ENCODE assay signal across 14 cellular contexts in the genomic region with DNA sequence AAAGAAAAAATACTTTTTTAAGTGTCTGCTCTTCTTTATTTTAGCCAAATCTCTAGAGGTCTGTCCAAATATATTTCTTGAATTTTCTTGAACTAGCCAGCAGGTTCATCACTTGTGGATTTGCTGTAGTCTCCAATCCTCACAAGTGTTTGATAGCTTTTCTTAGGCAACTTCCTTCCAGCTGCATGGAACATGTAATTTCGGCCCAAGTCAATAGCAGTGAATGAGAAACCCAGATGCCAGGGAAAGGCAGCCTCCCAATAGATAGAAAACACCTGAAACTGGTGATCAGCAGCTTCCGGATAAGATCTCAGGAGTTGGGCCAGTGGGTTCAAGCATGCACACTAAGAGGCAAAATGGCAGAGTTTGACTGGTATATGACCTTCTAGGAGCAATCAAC. TPM values are rescaled to one million over a fixed set of nuclear protein-coding genes. Genes with fewer than 3 reads are reported as not detected.
DNase-seq lines count a peak whose midpoint lies in the region; ATAC-seq and TF ChIP-seq lines count a peak whose summit lies in the region.
"Had no signal": no experiment of that assay in that cellular context is flagged by ENCODE, and none has a peak within 500 bp of the region (broad histone marks: within the 10 kb centered on the region; RNA-seq: fewer than 3 reads in every experiment).

No MANE protein-coding gene starts in this region.

- peaks cover 40% of the 10 kb centered on the region for H3K4me1 Mint-ChIP-seq in activated CD4-positive, alpha-beta T cell treated with anti-CD3 and anti-CD28 coated beads for 36 hours
- H3K4me1 Mint-ChIP-seq in activated naive CD8-positive, alpha-beta T cell treated with anti-CD3 and anti-CD28 coated beads for 36 hours = peaks cover 34% of the 10 kb centered on the region

- CTCF ChIA-PET in activated CD4-positive, alpha-beta T cell treated with anti-CD3 and anti-CD28 coated beads for 36 hours (lab: Charles Lee) = interaction anchor here (0.5 to 3.2 kb wide), 5 partner anchors 14 to 874 kb away, joined by 3 to 32 read pairs (median 3); no protein-coding TSS in a partner anchor

- H3K4me3 ChIP-seq in spleen = no peak overlapping the region
- H3K4me3 ChIP-seq: A549, lower lobe of right lung had no signal

- TF ChIP-seq POLR2A in spleen (IDR thresholded peaks at IDR 0.05) = no peak

- H3K27ac Mint-ChIP-seq in activated CD4-positive, alpha-beta T cell treated with anti-CD3 and anti-CD28 coated beads for 36 hours = peak overlapping the region; percentile 89
- peak overlapping the region; percentile 92 for H3K27ac Mint-ChIP-seq in activated naive CD8-positive, alpha-beta T cell treated with anti-CD3 and anti-CD28 coated beads for 36 hours
- H3K27ac Mint-ChIP-seq: endodermal cell had no signal

- intact Hi-C loops in activated CD4-positive, alpha-beta T cell treated with anti-CD3 and anti-CD28 coated beads for 36 hours (cut with DNase I, micrococcal nuclease) = loop anchor here (1.0 to 5.0 kb wide), 3 partner anchors 527 to 812 kb away; no protein-coding TSS in a partner anchor
- intact Hi-C loops in spleen (cut with DNase I; ENCODE audit: low total_unique reads) = no loop called here

- H3K9me3 ChIP-seq in spleen = no peaks in the 10 kb centered on the region
- H3K9me3 ChIP-seq: A549, heart right ventricle, lower lobe of right lung had no signal

- no peak for DNase-seq in activated CD4-positive, alpha-beta T cell treated with anti-CD3 and anti-CD28 coated beads for 36 hours
- no peak for DNase-seq in activated CD4-positive, alpha-beta T cell treated with anti-CD3 and anti-CD28 coated beads, Interleukin-2, amount 50 U/mL, for 48 hours
- DNase-seq in NAMALWA (ENCODE audit: low spot score) = peak; percentile 53
- no peak for DNase-seq in activated naive CD8-positive, alpha-beta T cell treated with anti-CD3 and anti-CD28 coated beads for 36 hours
- DNase-seq in spleen = no peak
- no peak for DNase-seq in superior temporal gyrus (ENCODE audit: extremely low spot score)
- DNase-seq in activated CD8-positive, alpha-beta memory T cell treated with anti-CD3 and anti-CD28 coated beads, Interleukin-2, amount 50 U/mL, for 4 hours = no peak
- DNase-seq: endodermal cell; heart right ventricle; lower lobe of right lung; NCI-H1092 treated with DMSO at 0.1 percent for 48 hours; stimulated activated CD4-positive, alpha-beta T cell treated with anti-CD3 and anti-CD28 coated beads, Interleukin-4, amount 100 ng/mL, for 24 hours had no signal

- TF ChIP-seq CTCF in spleen (IDR thresholded peaks at IDR 0.05 in 8 of 11, conservative IDR thresholded peaks at IDR 0.05 in 3 of 11) = no peak

- 57 to 81% (median 67%) methylated on average over 2 of the region's 2 CpGs for WGBS in spleen, 5 donors

- H3K4me3 Mint-ChIP-seq in activated CD4-positive, alpha-beta T cell treated with anti-CD3 and anti-CD28 coated beads for 36 hours = no peak overlapping the region
- H3K4me3 Mint-ChIP-seq in activated naive CD8-positive, alpha-beta T cell treated with anti-CD3 and anti-CD28 coated beads for 36 hours = no peak overlapping the region
- H3K4me3 Mint-ChIP-seq: endodermal cell had no signal

- H3K27me3 Mint-ChIP-seq in activated CD4-positive, alpha-beta T cell treated with anti-CD3 and anti-CD28 coated beads for 36 hours = no peaks in the 10 kb centered on the region
- H3K27me3 Mint-ChIP-seq in activated naive CD8-positive, alpha-beta T cell treated with anti-CD3 and anti-CD28 coated beads for 36 hours = no peaks in the 10 kb centered on the region

- no peak for ATAC-seq in activated CD4-positive, alpha-beta T cell treated with anti-CD3 and anti-CD28 coated beads for 36 hours
- ATAC-seq in HG03135 (IDR thresholded peaks at IDR 0.05; ENCODE audit: unreplicated experiment) = no peak
- ATAC-seq: A549, heart right ventricle had no signal

- peak overlapping the region; percentile 25 to 89 (median 77) for H3K27ac ChIP-seq in spleen
- H3K27ac ChIP-seq: A549 had no signal

- H3K4me1 ChIP-seq in spleen = peaks cover 9 to 53% (median 29%) of the 10 kb centered on the region in 6 donors
- H3K4me1 ChIP-seq: A549 had no signal

- no peaks in the 10 kb centered on the region for H3K36me3 ChIP-seq in spleen
- H3K36me3 ChIP-seq: heart right ventricle, lower lobe of right lung had no signal

- peaks cover 5% of the 10 kb centered on the region for H3K9me3 Mint-ChIP-seq in activated CD4-positive, alpha-beta T cell treated with anti-CD3 and anti-CD28 coated beads for 36 hours (ENCODE audit: low read depth)
- peaks cover 11% of the 10 kb centered on the region for H3K9me3 Mint-ChIP-seq in activated naive CD8-positive, alpha-beta T cell treated with anti-CD3 and anti-CD28 coated beads for 36 hours
- H3K9me3 Mint-ChIP-seq: endodermal cell had no signal

- H3K27me3 ChIP-seq in spleen (replicated peaks in 1 of 7) = no peaks in the 10 kb centered on the region
- H3K27me3 ChIP-seq: heart right ventricle had no signal

- POLR2A ChIA-PET in activated CD4-positive, alpha-beta T cell treated with anti-CD3 and anti-CD28 coated beads for 36 hours (lab: Charles Lee) = interaction anchor here (2.5 kb wide), 1 partner anchor 15 kb away, joined by 6 read pairs; a partner anchor contains a TSS

- peaks cover 5% of the 10 kb centered on the region for H3K36me3 Mint-ChIP-seq in activated CD4-positive, alpha-beta T cell treated with anti-CD3 and anti-CD28 coated beads for 36 hours (ENCODE audit: low read depth)
- H3K36me3 Mint-ChIP-seq in activated naive CD8-positive, alpha-beta T cell treated with anti-CD3 and anti-CD28 coated beads for 36 hours = peaks cover 15% of the 10 kb centered on the region

RNA-seq across cellular contexts. Expression of a gene that starts 15.5 kb away (rescaled TPM):
- total RNA-seq in activated CD4-positive, alpha-beta T cell treated with anti-CD3 and anti-CD28 coated beads for 36 hours = 10 to 100 TPM; 61.8 to 88.5 TPM
- 10 to 100 TPM; 68.4 to 81.3 TPM for total RNA-seq in activated naive CD8-positive, alpha-beta T cell treated with anti-CD3 and anti-CD28 coated beads for 36 hours
- 10 to 100 TPM; 57.2 to 84.8 (median 70.3) TPM for total RNA-seq in spleen
- 100 to 1,000 TPM in 2 of 3 donors, 10 to 100 TPM in 1; 81.1 to 129 (median 103) TPM for polyA plus RNA-seq in spleen

RNA-seq across cellular contexts. Expression of a gene that starts 50.5 kb away (rescaled TPM):
- not detected for total RNA-seq in activated CD4-positive, alpha-beta T cell treated with anti-CD3 and anti-CD28 coated beads for 36 hours
- not detected for total RNA-seq in activated naive CD8-positive, alpha-beta T cell treated with anti-CD3 and anti-CD28 coated beads for 36 hours
- 1 to 10 TPM in 2 of 7 donors, under 1 TPM in 5; 0.40 to 2.0 (median 0.85) TPM for total RNA-seq in spleen
- under 1 TPM; 0.17 to 0.58 (median 0.29) TPM for polyA plus RNA-seq in spleen
- total RNA-seq: endodermal cell had no signal
- polyA plus RNA-seq: A549 had no signal
